ENCODE assay signal across 1 cellular context in the genomic region with DNA sequence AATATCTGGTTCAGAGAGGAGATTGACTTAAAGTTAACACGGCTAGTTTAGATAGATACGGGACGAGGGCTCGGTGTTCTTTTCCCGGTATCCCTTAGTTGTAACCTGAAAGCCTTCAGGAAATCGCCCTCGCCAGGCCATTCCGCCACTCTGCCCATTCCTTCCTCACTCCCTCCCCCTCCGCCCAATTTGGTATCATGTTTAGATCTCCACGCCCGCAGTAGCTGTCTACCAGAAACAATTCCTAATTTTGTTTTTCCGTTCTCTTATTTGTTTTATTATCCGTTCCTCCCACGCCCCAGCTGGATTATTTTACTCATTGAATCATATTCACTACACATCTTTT.
A peak's percentile ranks its signal among the peaks of the same experiment; 100 is the strongest.
TF ChIP-seq lines count a peak whose summit lies in the region.

No MANE protein-coding gene starts in this region.

TF ChIP-seq in GM12878, 131 proteins besides CTCF, POLR2A, EP300 and RAD21:
- TF ChIP-seq, protein P1, sequence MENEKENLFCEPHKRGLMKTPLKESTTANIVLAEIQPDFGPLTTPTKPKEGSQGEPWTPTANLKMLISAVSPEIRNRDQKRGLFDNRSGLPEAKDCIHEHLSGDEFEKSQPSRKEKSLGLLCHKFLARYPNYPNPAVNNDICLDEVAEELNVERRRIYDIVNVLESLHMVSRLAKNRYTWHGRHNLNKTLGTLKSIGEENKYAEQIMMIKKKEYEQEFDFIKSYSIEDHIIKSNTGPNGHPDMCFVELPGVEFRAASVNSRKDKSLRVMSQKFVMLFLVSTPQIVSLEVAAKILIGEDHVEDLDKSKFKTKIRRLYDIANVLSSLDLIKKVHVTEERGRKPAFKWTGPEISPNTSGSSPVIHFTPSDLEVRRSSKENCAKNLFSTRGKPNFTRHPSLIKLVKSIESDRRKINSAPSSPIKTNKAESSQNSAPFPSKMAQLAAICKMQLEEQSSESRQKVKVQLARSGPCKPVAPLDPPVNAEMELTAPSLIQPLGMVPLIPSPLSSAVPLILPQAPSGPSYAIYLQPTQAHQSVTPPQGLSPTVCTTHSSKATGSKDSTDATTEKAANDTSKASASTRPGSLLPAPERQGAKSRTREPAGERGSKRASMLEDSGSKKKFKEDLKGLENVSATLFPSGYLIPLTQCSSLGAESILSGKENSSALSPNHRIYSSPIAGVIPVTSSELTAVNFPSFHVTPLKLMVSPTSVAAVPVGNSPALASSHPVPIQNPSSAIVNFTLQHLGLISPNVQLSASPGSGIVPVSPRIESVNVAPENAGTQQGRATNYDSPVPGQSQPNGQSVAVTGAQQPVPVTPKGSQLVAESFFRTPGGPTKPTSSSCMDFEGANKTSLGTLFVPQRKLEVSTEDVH (IDR thresholded peaks at IDR 0.05; ENCODE audit: low read depth, partially characterized antibody): no peak
- TF ChIP-seq, protein P2, sequence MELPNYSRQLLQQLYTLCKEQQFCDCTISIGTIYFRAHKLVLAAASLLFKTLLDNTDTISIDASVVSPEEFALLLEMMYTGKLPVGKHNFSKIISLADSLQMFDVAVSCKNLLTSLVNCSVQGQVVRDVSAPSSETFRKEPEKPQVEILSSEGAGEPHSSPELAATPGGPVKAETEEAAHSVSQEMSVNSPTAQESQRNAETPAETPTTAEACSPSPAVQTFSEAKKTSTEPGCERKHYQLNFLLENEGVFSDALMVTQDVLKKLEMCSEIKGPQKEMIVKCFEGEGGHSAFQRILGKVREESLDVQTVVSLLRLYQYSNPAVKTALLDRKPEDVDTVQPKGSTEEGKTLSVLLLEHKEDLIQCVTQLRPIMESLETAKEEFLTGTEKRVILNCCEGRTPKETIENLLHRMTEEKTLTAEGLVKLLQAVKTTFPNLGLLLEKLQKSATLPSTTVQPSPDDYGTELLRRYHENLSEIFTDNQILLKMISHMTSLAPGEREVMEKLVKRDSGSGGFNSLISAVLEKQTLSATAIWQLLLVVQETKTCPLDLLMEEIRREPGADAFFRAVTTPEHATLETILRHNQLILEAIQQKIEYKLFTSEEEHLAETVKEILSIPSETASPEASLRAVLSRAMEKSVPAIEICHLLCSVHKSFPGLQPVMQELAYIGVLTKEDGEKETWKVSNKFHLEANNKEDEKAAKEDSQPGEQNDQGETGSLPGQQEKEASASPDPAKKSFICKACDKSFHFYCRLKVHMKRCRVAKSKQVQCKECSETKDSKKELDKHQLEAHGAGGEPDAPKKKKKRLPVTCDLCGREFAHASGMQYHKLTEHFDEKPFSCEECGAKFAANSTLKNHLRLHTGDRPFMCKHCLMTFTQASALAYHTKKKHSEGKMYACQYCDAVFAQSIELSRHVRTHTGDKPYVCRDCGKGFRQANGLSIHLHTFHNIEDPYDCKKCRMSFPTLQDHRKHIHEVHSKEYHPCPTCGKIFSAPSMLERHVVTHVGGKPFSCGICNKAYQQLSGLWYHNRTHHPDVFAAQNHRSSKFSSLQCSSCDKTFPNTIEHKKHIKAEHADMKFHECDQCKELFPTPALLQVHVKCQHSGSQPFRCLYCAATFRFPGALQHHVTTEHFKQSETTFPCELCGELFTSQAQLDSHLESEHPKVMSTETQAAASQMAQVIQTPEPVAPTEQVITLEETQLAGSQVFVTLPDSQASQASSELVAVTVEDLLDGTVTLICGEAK (IDR thresholded peaks at IDR 0.05; ENCODE audit: borderline replicate concordance): 0 out of 2 replicates have a peak, but pooled peaks have one; percentile 37
